In the genomic region with DNA sequence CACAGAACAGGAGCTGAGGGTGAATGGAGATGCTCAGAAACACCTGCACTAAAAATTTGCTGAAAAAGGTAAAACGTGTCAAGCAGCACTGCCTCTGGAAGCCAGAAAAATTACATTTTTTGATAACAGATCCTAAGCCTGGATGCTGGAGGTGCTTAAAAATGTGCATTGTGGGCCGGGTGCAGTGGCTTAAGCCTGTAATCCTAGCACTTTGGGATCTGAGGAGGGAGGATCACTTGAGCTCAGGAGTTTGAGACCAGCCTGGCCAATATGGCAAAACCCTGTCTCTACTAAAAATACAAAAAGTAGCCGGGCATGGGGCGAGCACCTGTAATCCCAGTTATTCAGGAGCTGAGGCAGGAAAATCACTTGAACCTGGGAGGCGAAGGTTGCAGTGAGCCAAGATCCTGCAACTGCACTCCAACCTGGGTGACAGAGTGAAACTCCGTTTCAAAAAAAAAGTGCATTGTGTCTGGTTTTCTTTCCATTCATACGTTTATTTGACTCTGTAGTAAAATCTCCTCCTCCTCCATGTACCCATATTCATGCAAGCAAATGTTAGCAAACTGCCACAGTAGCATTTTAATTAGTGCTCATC, we compare ENCODE assay signal across 8 cellular contexts. TPM values are rescaled to one million over a fixed set of nuclear protein-coding genes. Genes with fewer than 3 reads are reported as not detected.
DNase-seq lines count a peak whose midpoint lies in the region; ATAC-seq and TF ChIP-seq lines count a peak whose summit lies in the region.

No MANE protein-coding gene starts in this region.

- H3K27ac Mint-ChIP-seq in activated naive CD4-positive, alpha-beta T cell treated with anti-CD3 and anti-CD28 coated beads for 36 hours: peak overlapping the region; percentile 97
- peak overlapping the region; percentile 94 for H3K27ac Mint-ChIP-seq in activated naive CD8-positive, alpha-beta T cell treated with anti-CD3 and anti-CD28 coated beads, Interleukin-2, amount 10 ng/mL, durations not matched to agents 7 days and 5 days
- H3K27ac Mint-ChIP-seq in type B pancreatic cell: peak overlapping the region; percentile 98

- H3K4me1 ChIP-seq in left lung: peaks cover 13 to 43% of the 10 kb centered on the region in 2 donors

- intact Hi-C loops in activated naive CD4-positive, alpha-beta T cell treated with anti-CD3 and anti-CD28 coated beads for 36 hours (cut with micrococcal nuclease): loop anchor here (5.0 kb wide), 1 partner anchor 41 kb away; a partner anchor contains a TSS
- intact Hi-C loops in left lung (cut with DNase I): no loop called here

- H3K4me1 Mint-ChIP-seq in activated naive CD4-positive, alpha-beta T cell treated with anti-CD3 and anti-CD28 coated beads for 36 hours (ENCODE audit: low read depth): peaks cover 40% of the 10 kb centered on the region
- H3K4me1 Mint-ChIP-seq in activated naive CD8-positive, alpha-beta T cell treated with anti-CD3 and anti-CD28 coated beads, Interleukin-2, amount 10 ng/mL, durations not matched to agents 7 days and 5 days: peaks cover 26% of the 10 kb centered on the region
- peaks cover 14% of the 10 kb centered on the region for H3K4me1 Mint-ChIP-seq in type B pancreatic cell (ENCODE audit: unreplicated experiment)

- H3K4me3 ChIP-seq in left lung: peak overlapping the region; percentile 54 to 76

- TF ChIP-seq CTCF in left lung (IDR thresholded peaks at IDR 0.05) (no peak), type B pancreatic cell (conservative IDR thresholded peaks at IDR 0.05) (no peak)

- H3K9me3 ChIP-seq in left lung: no peaks in the 10 kb centered on the region

- POLR2A ChIA-PET in activated naive CD8-positive, alpha-beta T cell treated with anti-CD3 and anti-CD28 coated beads, Interleukin-2, amount 10 ng/mL, durations not matched to agents 7 days and 5 days (lab: Charles Lee): interaction anchor here (0.7 kb wide), 1 partner anchor 73 kb away, joined by 3 read pairs; no protein-coding TSS in a partner anchor

- H3K9me3 Mint-ChIP-seq in activated naive CD4-positive, alpha-beta T cell treated with anti-CD3 and anti-CD28 coated beads for 36 hours: no peaks in the 10 kb centered on the region
- H3K9me3 Mint-ChIP-seq in activated naive CD8-positive, alpha-beta T cell treated with anti-CD3 and anti-CD28 coated beads, Interleukin-2, amount 10 ng/mL, durations not matched to agents 7 days and 5 days: no peaks in the 10 kb centered on the region
- no peaks in the 10 kb centered on the region for H3K9me3 Mint-ChIP-seq in type B pancreatic cell

- peak overlapping the region; percentile 92 for H3K4me3 Mint-ChIP-seq in activated naive CD4-positive, alpha-beta T cell treated with anti-CD3 and anti-CD28 coated beads for 36 hours
- peak overlapping the region; percentile 91 for H3K4me3 Mint-ChIP-seq in activated naive CD8-positive, alpha-beta T cell treated with anti-CD3 and anti-CD28 coated beads, Interleukin-2, amount 10 ng/mL, durations not matched to agents 7 days and 5 days
- H3K4me3 Mint-ChIP-seq in type B pancreatic cell: peak overlapping the region; percentile 97

- DNase-seq in activated naive CD4-positive, alpha-beta T cell treated with anti-CD3 and anti-CD28 coated beads for 36 hours: no peak
- no peak for DNase-seq in activated naive CD4-positive, alpha-beta T cell (lab: John Stamatoyannopoulos, UW)
- no peak for DNase-seq in activated naive CD8-positive, alpha-beta T cell treated with anti-CD3 and anti-CD28 coated beads, Interleukin-2, amount 10 ng/mL, durations not matched to agents 7 days and 5 days
- DNase-seq in left lung (no peak), type B pancreatic cell (ENCODE audit: extremely low spot score, unreplicated experiment) (no peak)
- DNase-seq in stimulated activated CD4-positive, alpha-beta T cell treated with anti-CD3 and anti-CD28 coated beads, Interleukin-15, amount 100 ng/mL, for 24 hours: no peak
- no peak for DNase-seq in activated CD4-positive, alpha-beta T cell treated with anti-CD3 and anti-CD28 coated beads for 48 hours

- H3K27ac ChIP-seq in left lung: peak overlapping the region; percentile 86 to 91

- peaks cover 0 to 7% of the 10 kb centered on the region in 2 donors for H3K36me3 ChIP-seq in left lung

- no peaks in the 10 kb centered on the region for H3K27me3 Mint-ChIP-seq in activated naive CD4-positive, alpha-beta T cell treated with anti-CD3 and anti-CD28 coated beads for 36 hours (ENCODE audit: low read depth)
- no peaks in the 10 kb centered on the region for H3K27me3 Mint-ChIP-seq in activated naive CD8-positive, alpha-beta T cell treated with anti-CD3 and anti-CD28 coated beads, Interleukin-2, amount 10 ng/mL, durations not matched to agents 7 days and 5 days
- peaks cover 11% of the 10 kb centered on the region for H3K27me3 Mint-ChIP-seq in type B pancreatic cell

- ATAC-seq in activated naive CD8-positive, alpha-beta T cell treated with anti-CD3 and anti-CD28 coated beads, Interleukin-2, amount 10 ng/mL, durations not matched to agents 7 days and 5 days (ENCODE audit: low read depth): no peak
- ATAC-seq in left lung: peak; percentile 18
- ATAC-seq in GM19395 (IDR thresholded peaks at IDR 0.05; ENCODE audit: unreplicated experiment): no peak

- H3K27me3 ChIP-seq in left lung: no peaks in the 10 kb centered on the region

- CTCF ChIA-PET in activated naive CD4-positive, alpha-beta T cell treated with anti-CD3 and anti-CD28 coated beads for 36 hours (lab: Charles Lee): no interaction called here

- peaks cover 7% of the 10 kb centered on the region for H3K36me3 Mint-ChIP-seq in activated naive CD4-positive, alpha-beta T cell treated with anti-CD3 and anti-CD28 coated beads for 36 hours (ENCODE audit: low read depth)
- H3K36me3 Mint-ChIP-seq in activated naive CD8-positive, alpha-beta T cell treated with anti-CD3 and anti-CD28 coated beads, Interleukin-2, amount 10 ng/mL, durations not matched to agents 7 days and 5 days: peaks cover 11% of the 10 kb centered on the region
- peaks cover 4% of the 10 kb centered on the region for H3K36me3 Mint-ChIP-seq in type B pancreatic cell

RNA-seq across cellular contexts. Expression of a gene that starts 0.6 kb away (rescaled TPM):
- 10 to 100 TPM; 37.6 to 40.0 TPM for total RNA-seq in activated naive CD4-positive, alpha-beta T cell treated with anti-CD3 and anti-CD28 coated beads for 36 hours
- 100 to 1,000 TPM; 143 to 154 TPM for total RNA-seq in activated naive CD8-positive, alpha-beta T cell treated with anti-CD3 and anti-CD28 coated beads, Interleukin-2, amount 10 ng/mL, durations not matched to agents 7 days and 5 days
- 10 to 100 TPM; 48.0 to 54.5 TPM for total RNA-seq in left lung
- 19.6 and 19.9 TPM in 2 replicates for total RNA-seq in type B pancreatic cell (ENCODE audit: low replicate concordance)

RNA-seq across cellular contexts. Expression of a gene that starts 18.6 kb away (rescaled TPM):
- 10 to 100 TPM; 18.3 to 18.7 TPM for total RNA-seq in activated naive CD4-positive, alpha-beta T cell treated with anti-CD3 and anti-CD28 coated beads for 36 hours
- total RNA-seq in activated naive CD8-positive, alpha-beta T cell treated with anti-CD3 and anti-CD28 coated beads, Interleukin-2, amount 10 ng/mL, durations not matched to agents 7 days and 5 days: 10 to 100 TPM; 20.5 to 27.9 TPM
- total RNA-seq in left lung (10 to 100 TPM; 16.6 to 21.0 TPM), type B pancreatic cell (ENCODE audit: low replicate concordance) (8.7 and 21.6 TPM in 2 replicates)

RNA-seq across cellular contexts. Expression of a gene that starts 36.5 kb away (rescaled TPM):
- total RNA-seq in activated naive CD4-positive, alpha-beta T cell treated with anti-CD3 and anti-CD28 coated beads for 36 hours: 10 to 100 TPM; 67.6 to 80.5 TPM
- total RNA-seq in activated naive CD8-positive, alpha-beta T cell treated with anti-CD3 and anti-CD28 coated beads, Interleukin-2, amount 10 ng/mL, durations not matched to agents 7 days and 5 days: 100 to 1,000 TPM; 102 to 122 TPM
- 10 to 100 TPM; 72.7 to 96.4 TPM for total RNA-seq in left lung
- 13.1 and 16.4 TPM in 2 replicates for total RNA-seq in type B pancreatic cell (ENCODE audit: low replicate concordance)

RNA-seq across cellular contexts. Expression of a gene that starts 38.8 kb away (rescaled TPM):
- total RNA-seq in activated naive CD4-positive, alpha-beta T cell treated with anti-CD3 and anti-CD28 coated beads for 36 hours: 10 to 100 TPM; 40.4 to 40.8 TPM
- total RNA-seq in activated naive CD8-positive, alpha-beta T cell treated with anti-CD3 and anti-CD28 coated beads, Interleukin-2, amount 10 ng/mL, durations not matched to agents 7 days and 5 days: 100 to 1,000 TPM; 117 to 126 TPM
- total RNA-seq in left lung: 10 to 100 TPM; 41.1 to 54.7 TPM
- total RNA-seq in type B pancreatic cell (ENCODE audit: low replicate concordance): 3.8 and 8.7 TPM in 2 replicates

RNA-seq across cellular contexts. Expression of a gene that starts 56.3 kb away (rescaled TPM):
- total RNA-seq in activated naive CD4-positive, alpha-beta T cell treated with anti-CD3 and anti-CD28 coated beads for 36 hours: 10 to 100 TPM; 16.0 TPM
- total RNA-seq in activated naive CD8-positive, alpha-beta T cell treated with anti-CD3 and anti-CD28 coated beads, Interleukin-2, amount 10 ng/mL, durations not matched to agents 7 days and 5 days: 10 to 100 TPM; 45.2 to 46.7 TPM
- 10 to 100 TPM; 17.5 to 34.7 TPM for total RNA-seq in left lung
- 18.6 and 23.8 TPM in 2 replicates for total RNA-seq in type B pancreatic cell (ENCODE audit: low replicate concordance)
